15 cellular contexts compared by ENCODE assay signal in genomic region chr15:85100186-85100937, GRCh38.
A peak's percentile ranks its signal among the peaks of the same experiment; 100 is the strongest.
DNase-seq lines count a peak whose midpoint lies in the region; ATAC-seq and TF ChIP-seq lines count a peak whose summit lies in the region.
"Had no signal": no experiment of that assay in that cellular context is flagged by ENCODE, and none has a peak within 500 bp of the region (broad histone marks: within the 10 kb centered on the region; RNA-seq: fewer than 3 reads in every experiment).

No MANE protein-coding gene starts in this region.

- BruUV-seq in MCF 10A (replicated peaks; lab: Mats Ljungman, UMichigan): no TSS peak

- ATAC-seq in upper lobe of right lung: peak; percentile 94
- ATAC-seq: left ventricle myocardium superior had no signal

- POLR2A ChIA-PET in MCF 10A (lab: Yijun Ruan, JAX): no interaction called here

- no peak overlapping the region for H3K27ac Mint-ChIP-seq in MCF 10A (ENCODE audit: low read depth, unreplicated experiment)
- H3K27ac Mint-ChIP-seq: T-helper 1 cell treated with Interleukin-12 subunit alpha and Interleukin-12 subunit beta and Interleukin-4 antibody, amounts not matched to agents 30 μg/mL and 1 μg/mL, for 36 hours had no signal

- H3K4me3 ChIP-seq in breast epithelium (no peak overlapping the region), epithelial cell of esophagus (ENCODE audit: low read length) (no peak overlapping the region), upper lobe of right lung (no peak overlapping the region)
- H3K4me3 ChIP-seq: adrenal gland, HAP-1 had no signal

- H3K9me3 ChIP-seq in breast epithelium (no peaks in the 10 kb centered on the region), upper lobe of right lung (no peaks in the 10 kb centered on the region)
- H3K9me3 ChIP-seq: adrenal gland, HAP-1 had no signal

- CTCF ChIA-PET in MCF 10A (lab: Yijun Ruan, JAX): no interaction called here

- DNase-seq in MCF 10A (ENCODE audit: unreplicated experiment): peak; percentile 23
- DNase-seq in breast epithelium (ENCODE audit: low spot score in 2 of 2): no peak
- DNase-seq in RPMI7951 (ENCODE audit: low read depth): peak; percentile 97
- peak; percentile 26 for DNase-seq in epithelial cell of esophagus (ENCODE audit: low read depth)
- DNase-seq in upper lobe of right lung: peak; percentile 92
- DNase-seq in putamen (ENCODE audit: low spot score): no peak
- no peak for DNase-seq in NCI-H2196 treated with DMSO at 0.1 percent for 48 hours (lab: John Stamatoyannopoulos, UW; ENCODE audit: unreplicated experiment)
- no peak for DNase-seq in NCI-H1694 (lab: John Stamatoyannopoulos, UW)
- DNase-seq: adrenal gland; effector CD8-positive, alpha-beta T cell; left ventricle myocardium superior; NCI-H1694 treated with DMSO at 0.1 percent for 48 hours; occipital lobe had no signal

- no peak overlapping the region for H3K4me3 Mint-ChIP-seq in MCF 10A (ENCODE audit: unreplicated experiment)
- H3K4me3 Mint-ChIP-seq: T-helper 1 cell treated with Interleukin-12 subunit alpha and Interleukin-12 subunit beta and Interleukin-4 antibody, amounts not matched to agents 30 μg/mL and 1 μg/mL, for 36 hours had no signal

- no peaks in the 10 kb centered on the region for H3K27me3 Mint-ChIP-seq in MCF 10A (ENCODE audit: insufficient read depth, unreplicated experiment)

- H3K4me1 ChIP-seq in breast epithelium: no peaks in the 10 kb centered on the region
- no peaks in the 10 kb centered on the region for H3K4me1 ChIP-seq in upper lobe of right lung
- H3K4me1 ChIP-seq: HAP-1 had no signal

- peaks cover 9% of the 10 kb centered on the region for H3K36me3 Mint-ChIP-seq in MCF 10A (ENCODE audit: insufficient read depth, unreplicated experiment)

- no peak overlapping the region for H3K27ac ChIP-seq in breast epithelium
- peak overlapping the region; percentile 68 for H3K27ac ChIP-seq in upper lobe of right lung
- H3K27ac ChIP-seq: adrenal gland had no signal

- intact Hi-C loops in MCF 10A (cut with micrococcal nuclease): no loop called here
- intact Hi-C loops in breast epithelium (cut with DNase I; ENCODE audit: low total_unique reads): no loop called here
- intact Hi-C loops in upper lobe of right lung (cut with DNase I): no loop called here

- TF ChIP-seq POLR2A in breast epithelium (IDR thresholded peaks at IDR 0.05): no peak

- H3K4me1 Mint-ChIP-seq in MCF 10A (ENCODE audit: insufficient read depth, unreplicated experiment): peaks cover 13% of the 10 kb centered on the region

- H3K9me3 Mint-ChIP-seq in MCF 10A (ENCODE audit: unreplicated experiment): no peaks in the 10 kb centered on the region
- H3K9me3 Mint-ChIP-seq: T-helper 1 cell treated with Interleukin-12 subunit alpha and Interleukin-12 subunit beta and Interleukin-4 antibody, amounts not matched to agents 30 μg/mL and 1 μg/mL, for 36 hours had no signal

- H3K36me3 ChIP-seq in breast epithelium (no peaks in the 10 kb centered on the region), upper lobe of right lung (peaks cover 6% of the 10 kb centered on the region)

- no peak for TF ChIP-seq CTCF in MCF 10A (IDR thresholded peaks at IDR 0.05; ENCODE audit: unreplicated experiment)
- no peak for TF ChIP-seq CTCF in breast epithelium (IDR thresholded peaks at IDR 0.05)
- no peak for TF ChIP-seq CTCF in epithelial cell of esophagus (IDR thresholded peaks at IDR 0.05; ENCODE audit: insufficient read depth, low read depth, low read length, missing control alignments)
- no peak for TF ChIP-seq CTCF in upper lobe of right lung (IDR thresholded peaks at IDR 0.05)

- H3K27me3 ChIP-seq in breast epithelium (no peaks in the 10 kb centered on the region), upper lobe of right lung (no peaks in the 10 kb centered on the region)
- H3K27me3 ChIP-seq: adrenal gland had no signal

Comparison
In these comparisons a context has a peak if more than half of its experiments do, and no peak if none do; other contexts are left out.
1. DNase-seq: peak in MCF 10A (single experiment), RPMI7951 (single experiment), epithelial cell of esophagus (single experiment) and upper lobe of right lung (single experiment); none in breast epithelium (0 of 2), putamen (single experiment), NCI-H2196 treated with DMSO at 0.1 percent for 48 hours (single experiment) and NCI-H1694 (single experiment).